Comparison of ENCODE assay signal across 15 cellular contexts in the genomic region with DNA sequence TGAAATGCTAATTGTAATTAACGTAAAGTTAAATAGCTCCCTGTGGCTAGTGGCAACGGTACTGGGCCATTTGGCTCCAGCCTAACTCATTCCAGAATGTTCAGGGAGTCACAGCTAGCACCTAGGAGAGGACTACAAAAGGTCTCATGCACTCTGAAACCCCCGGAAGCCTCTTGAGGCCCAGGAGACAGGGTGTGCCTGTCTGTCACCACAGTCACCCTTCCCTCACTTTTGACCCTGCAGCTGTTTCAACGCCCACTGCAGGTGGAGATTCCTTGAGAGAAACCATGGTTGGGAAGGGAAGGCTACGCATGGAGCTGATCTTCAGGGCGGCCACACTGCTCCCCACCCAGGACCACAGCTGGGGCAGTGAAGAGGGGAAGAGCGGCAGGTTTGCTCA. TPM values are rescaled to one million over a fixed set of nuclear protein-coding genes. Genes with fewer than 3 reads are reported as not detected.
A peak's percentile ranks its signal among the peaks of the same experiment; 100 is the strongest.
DNase-seq lines count a peak whose midpoint lies in the region; ATAC-seq, FAIRE-seq and TF ChIP-seq lines count a peak whose summit lies in the region.
"Had no signal": no experiment of that assay in that cellular context is flagged by ENCODE, and none has a peak within 500 bp of the region (broad histone marks: within the 10 kb centered on the region; RNA-seq: fewer than 3 reads in every experiment).

No MANE protein-coding gene starts in this region.

- WGBS in HepG2 (ENCODE audit: low lambda C conversion rate): 96% methylated on average over 7 of the region's 7 CpGs
- WGBS in right lobe of liver (ENCODE audit: insufficient coverage, low coverage, low lambda C conversion rate, missing lambda C conversion rate): 93% methylated on average over 4 of the region's 7 CpGs
- WGBS in thyroid gland, 2 donors: 84% methylated on average over 6 to 7 of the region's 7 CpGs

- H3K9me3 Mint-ChIP-seq in T-cell (no peaks in the 10 kb centered on the region), immature natural killer cell (no peaks in the 10 kb centered on the region)

- no peak for TF ChIP-seq RAD21 in HepG2 (CRISPR knock-in tag; IDR thresholded peaks at IDR 0.05)

- no peaks in the 10 kb centered on the region for H4K20me1 ChIP-seq in HepG2 (ENCODE audit: insufficient read depth, low read length)

- in situ Hi-C loops in HepG2 (cut with HindIII; ENCODE audit: extremely low pct_ligation_motif_present, low pct_unique_long_range_greater_than_20kb): no loop called here

- 0 out of 5 replicates have a peak, but pooled peaks cover 0 to 2% of the 10 kb centered on the region in 2 experiments for H3K36me3 ChIP-seq in HepG2 (replicated peaks in 1 of 2; ENCODE audit: control insufficient read depth in 1 of 2, insufficient read depth in 2 of 2, low read length in 2 of 2)
- H3K36me3 ChIP-seq in right lobe of liver: no peaks in the 10 kb centered on the region
- H3K36me3 ChIP-seq in thyroid gland: no peaks in the 10 kb centered on the region
- H3K36me3 ChIP-seq in colonic mucosa: no peaks in the 10 kb centered on the region

- no peaks in the 10 kb centered on the region for H3K27me3 Mint-ChIP-seq in T-cell
- peaks cover 2 to 11% (median 5%) of the 10 kb centered on the region in 3 donors for H3K27me3 Mint-ChIP-seq in immature natural killer cell (ENCODE audit: low read depth in 3 of 3)

- intact Hi-C loops in HepG2 (cut with micrococcal nuclease; ENCODE audit: unreplicated experiment): loop anchor here (5.0 kb wide), 1 partner anchor 49 kb away; no protein-coding TSS in a partner anchor
- intact Hi-C loops in right lobe of liver (cut with DNase I): no loop called here
- intact Hi-C loops in thyroid gland (cut with DNase I): no loop called here
- intact Hi-C loops in colonic mucosa (cut with DNase I): loop anchor here (5.0 kb wide), 2 partner anchors 56 to 896 kb away; no protein-coding TSS in a partner anchor

- no peak overlapping the region for H3K27ac ChIP-seq in HepG2 (ENCODE audit: extremely low read length, insufficient read depth, low read length)
- H3K27ac ChIP-seq in right lobe of liver: no peak overlapping the region
- H3K27ac ChIP-seq in thyroid gland: no peak overlapping the region
- no peak overlapping the region for H3K27ac ChIP-seq in colonic mucosa

- TF ChIP-seq EP300 in HepG2 (IDR thresholded peaks at IDR 0.05; ENCODE audit: low read depth in 2 of 2, low read length in 2 of 2) (no peak), HepG2 (CRISPR knock-in tag; IDR thresholded peaks at IDR 0.05; ENCODE audit: borderline replicate concordance) (no peak)

- CTCF ChIA-PET in HepG2 (lab: Yijun Ruan, JAX; ENCODE audit: low intra/inter-chr PET ratio, low total read pairs) (no interaction called here), T-cell (lab: Charles Lee) (interaction anchor here (1.1 to 1.8 kb wide), 2 partner anchors 17 to 894 kb away, joined by 3 read pairs; no protein-coding TSS in a partner anchor)

- TF ChIP-seq POLR2A in HepG2 (IDR thresholded peaks at IDR 0.05; ENCODE audit: insufficient read depth in 1 of 2, low read depth in 2 of 2, low read length in 2 of 2): no peak
- TF ChIP-seq POLR2A in right lobe of liver (IDR thresholded peaks at IDR 0.05): no peak
- TF ChIP-seq POLR2A in thyroid gland (IDR thresholded peaks at IDR 0.05): no peak

- H3K9me3 ChIP-seq in HepG2 (ENCODE audit: low read length): no peaks in the 10 kb centered on the region
- H3K9me3 ChIP-seq in right lobe of liver: no peaks in the 10 kb centered on the region
- H3K9me3 ChIP-seq in thyroid gland: no peaks in the 10 kb centered on the region
- no peaks in the 10 kb centered on the region for H3K9me3 ChIP-seq in colonic mucosa
- H3K9me3 ChIP-seq: esophagus squamous epithelium had no signal

- H3K4me1 Mint-ChIP-seq in T-cell (peaks cover 34 to 49% (median 42%) of the 10 kb centered on the region in 3 donors), immature natural killer cell (peaks cover 20 to 33% of the 10 kb centered on the region in 2 donors)

- FAIRE-seq in HepG2 (lab: Jason Lieb, UNC): no peak

- H3K27ac Mint-ChIP-seq in T-cell: peak overlapping the region; percentile 96 to 100
- H3K27ac Mint-ChIP-seq in immature natural killer cell: peak overlapping the region; percentile 56 to 93 (median 86)

- DNase-seq in HepG2 (ENCODE audit: low spot score): no peak
- DNase-seq in right lobe of liver: no peak
- no peak for DNase-seq in T-cell
- no peak for DNase-seq in immature natural killer cell
- no peak for DNase-seq in thyroid gland
- DNase-seq in colonic mucosa: no peak
- DNase-seq: activated gamma-delta T cell, H7, Kasumi-1, mesendoderm, NCI-H1417, NCI-H2171 had no signal

- H3K4me1 ChIP-seq in HepG2 (ENCODE audit: insufficient read depth, low read length): peaks cover 23% of the 10 kb centered on the region
- H3K4me1 ChIP-seq in right lobe of liver: no peaks in the 10 kb centered on the region
- no peaks in the 10 kb centered on the region for H3K4me1 ChIP-seq in thyroid gland
- H3K4me1 ChIP-seq in colonic mucosa: no peaks in the 10 kb centered on the region

- no peak overlapping the region for H3K4me2 ChIP-seq in HepG2 (ENCODE audit: low read depth, low read length)

- POLR2A ChIA-PET in HepG2 (lab: Yijun Ruan, JAX): no interaction called here
- POLR2A ChIA-PET in T-cell (lab: Charles Lee): interaction anchor here in 1 of 2 donors (0.6 kb wide), 1 partner anchor 528 kb away, joined by 5 read pairs; no protein-coding TSS in a partner anchor

- peak overlapping the region in 1 of 3 donors; percentile 78 for H3K4me3 Mint-ChIP-seq in T-cell
- peak overlapping the region in 4 of 5 donors; percentile 38 to 85 (median 66) for H3K4me3 Mint-ChIP-seq in immature natural killer cell

- no peak overlapping the region for H2AFZ ChIP-seq in HepG2 (ENCODE audit: low read length)

- TF ChIP-seq CTCF in HepG2 (CRISPR knock-in tag; IDR thresholded peaks at IDR 0.05) (no peak), right lobe of liver (IDR thresholded peaks at IDR 0.05) (no peak), thyroid gland (IDR thresholded peaks at IDR 0.05) (no peak), colonic mucosa (IDR thresholded peaks at IDR 0.05) (no peak)

- no peaks in the 10 kb centered on the region for H3K79me2 ChIP-seq in HepG2 (ENCODE audit: insufficient read depth, low read length)

- no peaks in the 10 kb centered on the region for H3K27me3 ChIP-seq in HepG2 (ENCODE audit: control insufficient read depth in 1 of 2, insufficient read depth in 2 of 2, low read length in 2 of 2)
- H3K27me3 ChIP-seq in right lobe of liver: no peaks in the 10 kb centered on the region
- H3K27me3 ChIP-seq in thyroid gland: no peaks in the 10 kb centered on the region
- H3K27me3 ChIP-seq in colonic mucosa: no peaks in the 10 kb centered on the region
- H3K27me3 ChIP-seq: esophagus squamous epithelium had no signal

- H3K36me3 Mint-ChIP-seq in T-cell: no peaks in the 10 kb centered on the region
- H3K36me3 Mint-ChIP-seq in immature natural killer cell: peaks cover 0 to 8% (median 0%) of the 10 kb centered on the region in 3 donors

- ATAC-seq in HepG2: no peak
- no peak for ATAC-seq in right lobe of liver
- no peak for ATAC-seq in T-cell (replicated peaks in 1 of 4)
- ATAC-seq in GM18519 (IDR thresholded peaks at IDR 0.05; ENCODE audit: low FRiP score, unreplicated experiment): no peak
- no peak for ATAC-seq in HG03442 (IDR thresholded peaks at IDR 0.05; ENCODE audit: unreplicated experiment)

- no TSS peak for BruUV-seq in HepG2 (replicated peaks; lab: Mats Ljungman, UMichigan)

- H3K4me3 ChIP-seq in HepG2 (replicated peaks in 1 of 3; ENCODE audit: insufficient read depth in 1 of 3, low read depth in 2 of 3, low read length in 3 of 3) (no peak overlapping the region), right lobe of liver (no peak overlapping the region), thyroid gland (replicated peaks in 1 of 3) (no peak overlapping the region), colonic mucosa (no peak overlapping the region)
- H3K4me3 ChIP-seq: esophagus squamous epithelium had no signal

- H3K9ac ChIP-seq in HepG2 (ENCODE audit: insufficient read depth, low read depth, low read length): no peak overlapping the region
- no peak overlapping the region for H3K9ac ChIP-seq in colonic mucosa (ENCODE audit: low read depth in 2 of 2, low read length in 2 of 2)

TF ChIP-seq in HepG2, 621 proteins besides CTCF, POLR2A, EP300 and RAD21 (continues in another document):
- TF ChIP-seq ZNF552 (CRISPR knock-in tag; IDR thresholded peaks at IDR 0.05; ENCODE audit: borderline replicate concordance) (0 out of 2 replicates have a peak, but pooled peaks have one; percentile 26), CBX5 (CRISPR knock-in tag; IDR thresholded peaks at IDR 0.05; ENCODE audit: borderline replicate concordance) (no peak)

RNA-seq across cellular contexts. Expression of a gene that starts 58.6 kb away (rescaled TPM):
- total RNA-seq in HepG2 (2016; rRNA removed; fragmentation: Illumina TruSeq; extraction: Trizol) (29.1 and 50.9 TPM in 2 replicates), right lobe of liver (10 to 100 TPM in 5 of 6 experiments, 1 to 10 TPM in 1; 6.1 to 92.0 (median 48.3) TPM), T-cell (1 to 10 TPM in 3 of 5 donors, under 1 TPM in 2; 0.76 to 1.7 (median 1.3) TPM), thyroid gland (10 to 100 TPM; 39.4 to 90.6 (median 55.4) TPM), colonic mucosa (100 to 1,000 TPM in 1 of 2 donors, 10 to 100 TPM in 1; 97.9 to 153 TPM)
- 7.4 and 9.2 TPM in 2 replicates for total RNA-seq in HepG2 (2016; cell fraction: cytosol; rRNA removed; fragmentation: Illumina TruSeq; extraction: Trizol; ENCODE audit: low read depth)
- 22.2 and 47.3 TPM in 2 replicates for total RNA-seq in HepG2 (2016; cell fraction: insoluble cytoplasmic fraction; rRNA removed; fragmentation: Illumina TruSeq; extraction: Trizol)
- 23.9 and 29.0 TPM in 2 replicates for total RNA-seq in HepG2 (2016; cell fraction: membrane; rRNA removed; fragmentation: Illumina TruSeq; extraction: Trizol)
- 55.3 and 65.2 TPM in 2 replicates for total RNA-seq in HepG2 (2016; cell fraction: nucleus; rRNA removed; fragmentation: Illumina TruSeq; extraction: Trizol)
- polyA plus RNA-seq in HepG2 (2011; rRNA removed) (7.2 and 9.3 TPM in 2 replicates), immature natural killer cell (1 to 10 TPM; 1.3 to 3.7 (median 3.0) TPM)
- polyA plus RNA-seq in HepG2 (2011; cell fraction: cytosol; rRNA removed): 9.3 and 12.6 TPM in 2 replicates
- polyA plus RNA-seq in HepG2 (2011; cell fraction: nucleus; rRNA removed): 21.3 and 25.5 TPM in 2 replicates
- polyA plus RNA-seq in HepG2 (2012): 5.1 and 11.0 TPM in 2 replicates
- polyA plus RNA-seq in HepG2 (2016; cell fraction: cytosol; fragmentation: Illumina TruSeq; extraction: Trizol; ENCODE audit: low read depth): 10.7 and 10.8 TPM in 2 replicates
- polyA plus RNA-seq in HepG2 (2016; cell fraction: insoluble cytoplasmic fraction; fragmentation: Illumina TruSeq; extraction: Trizol; ENCODE audit: low read depth): 33.7 and 34.1 TPM in 2 replicates
- polyA plus RNA-seq in HepG2 (2016; cell fraction: membrane; fragmentation: Illumina TruSeq; extraction: Trizol; ENCODE audit: low read depth): 22.4 and 24.8 TPM in 2 replicates
- polyA plus RNA-seq in HepG2 (2016; cell fraction: nucleus; fragmentation: Illumina TruSeq; extraction: Trizol; ENCODE audit: insufficient read depth, low read depth): 96.6 and 101 TPM in 2 replicates
- 51.1 TPM in 1 of 2 replicates, not detected in the other for polyA minus RNA-seq in HepG2 (2011; rRNA and poly(A)+ RNA removed; ENCODE audit: low replicate concordance)
- 16.7 and 17.7 TPM in 2 replicates for polyA minus RNA-seq in HepG2 (2011; cell fraction: cytosol; rRNA and poly(A)+ RNA removed)
- polyA minus RNA-seq in HepG2 (2011; cell fraction: nucleus; rRNA and poly(A)+ RNA removed): 11.1 and 13.5 TPM in 2 replicates

Comparison
In these comparisons a context has a peak if more than half of its experiments do, and no peak if none do; other contexts are left out.
1. intact Hi-C loops: an anchor here in HepG2 (5.0 kb wide) and colonic mucosa (5.0 kb wide); none called in right lobe of liver and thyroid gland.